ENCODE assay signal across 8 cellular contexts in the genomic region with DNA sequence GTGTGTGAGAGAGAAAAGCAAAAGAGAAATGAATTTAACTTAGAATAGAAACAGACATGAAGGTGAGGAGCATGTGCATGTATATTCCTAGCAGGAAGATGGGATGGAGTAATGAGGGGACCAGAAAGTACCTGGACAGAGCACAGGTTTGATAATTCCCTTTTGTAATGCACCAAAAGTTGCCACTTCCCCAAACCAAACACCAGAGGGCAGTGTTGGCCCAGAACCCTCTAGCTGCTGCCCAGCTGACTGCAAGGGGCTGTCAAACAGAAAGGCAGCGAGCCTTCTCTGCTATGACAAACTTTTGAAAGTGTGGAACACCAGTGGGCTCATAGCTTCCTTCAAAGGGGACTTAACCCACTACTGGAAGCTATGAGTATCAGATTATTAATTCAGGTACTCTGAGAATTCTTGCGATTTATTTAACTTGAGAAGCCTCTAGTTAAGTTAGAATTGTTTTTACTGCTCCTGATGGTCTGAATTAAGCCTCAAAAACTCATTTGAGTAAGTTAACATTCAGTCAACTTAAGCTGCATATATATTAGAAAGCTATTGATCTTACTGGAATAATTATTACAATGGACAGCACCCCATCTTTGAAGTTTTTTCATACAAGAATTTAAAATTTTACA.
DNase-seq lines count a peak whose midpoint lies in the region; ATAC-seq, FAIRE-seq and TF ChIP-seq lines count a peak whose summit lies in the region.

No MANE protein-coding gene starts in this region.

- intact Hi-C loops in kidney (cut with DNase I), result no loop called here

- peak; percentile 97 for ATAC-seq in HG02642 (IDR thresholded peaks at IDR 0.05; ENCODE audit: poor library complexity, unreplicated experiment)

- DNase-seq in SKM-1 treated with dmso at 0.1 percent for 144 hours (lab: John Stamatoyannopoulos, UW; ENCODE audit: unreplicated experiment) (peak; percentile 59), SKM-1 (lab: John Stamatoyannopoulos, UW; ENCODE audit: unreplicated experiment) (no peak), NCI-H1092 treated with DMSO at 0.1 percent for 48 hours (lab: John Stamatoyannopoulos, UW) (peak; percentile 35), WERI-Rb-1 (peak; percentile 65), bronchial epithelial cell (ENCODE audit: low read depth) (peak; percentile 70), kidney (no peak)
- DNase-seq in stimulated activated CD4-positive, alpha-beta T cell treated with anti-CD3 and anti-CD28 coated beads, Interleukin-2, amount 100 ng/mL, for 24 hours, result peak; percentile 61 to 62

- H3K36me3 ChIP-seq in WERI-Rb-1, result no peaks in the 10 kb centered on the region
- no peaks in the 10 kb centered on the region for H3K36me3 ChIP-seq in bronchial epithelial cell (ENCODE audit: control insufficient read depth, insufficient read depth, low read length)
- H3K36me3 ChIP-seq in kidney (ENCODE audit: control insufficient read depth in 1 of 2, insufficient read depth in 2 of 2, low read length in 2 of 2), result no peaks in the 10 kb centered on the region

- H3K27me3 ChIP-seq in WERI-Rb-1 (ENCODE audit: insufficient read depth, low read depth, severe bottlenecking) (no peaks in the 10 kb centered on the region), bronchial epithelial cell (ENCODE audit: control insufficient read depth, insufficient read depth, low read length) (peaks cover 2% of the 10 kb centered on the region)

- TF ChIP-seq CTCF in WERI-Rb-1 (IDR thresholded peaks at IDR 0.05; ENCODE audit: low read depth, low read length), result peak; percentile 88
- TF ChIP-seq CTCF in bronchial epithelial cell (IDR thresholded peaks at IDR 0.05; ENCODE audit: insufficient read depth, low read length, severe bottlenecking), result peak; percentile 90
- TF ChIP-seq CTCF in kidney (IDR thresholded peaks at IDR 0.05; ENCODE audit: borderline replicate concordance, extremely low read depth, insufficient read depth), result peak; percentile 90

- no peak overlapping the region for H3K4me3 ChIP-seq in WERI-Rb-1 (ENCODE audit: low read depth, low read length)
- H3K4me3 ChIP-seq in bronchial epithelial cell (ENCODE audit: low read depth, low read length), result no peak overlapping the region
- H3K4me3 ChIP-seq in kidney (ENCODE audit: low read length in 2 of 2), result no peak overlapping the region

- FAIRE-seq in bronchial epithelial cell (lab: Jason Lieb, UNC) (no peak), kidney (lab: Jason Lieb, UNC) (no peak)

- no peak overlapping the region for H3K27ac ChIP-seq in WERI-Rb-1
- no peak overlapping the region for H3K27ac ChIP-seq in kidney (ENCODE audit: low read depth in 2 of 2, low read length in 2 of 2)

- H3K4me1 ChIP-seq in kidney (ENCODE audit: control insufficient read depth in 1 of 2, insufficient read depth in 1 of 2, low read depth in 1 of 2, low read length in 2 of 2), result no peaks in the 10 kb centered on the region

- H3K9ac ChIP-seq in kidney (ENCODE audit: low read length in 2 of 2), result no peak overlapping the region

- H3K9me3 ChIP-seq in WERI-Rb-1 (ENCODE audit: severe bottlenecking) (no peaks in the 10 kb centered on the region), kidney (ENCODE audit: control insufficient read depth in 1 of 2, low read length in 2 of 2) (no peaks in the 10 kb centered on the region)

Comparison
In these comparisons a context has a peak if more than half of its experiments do, and no peak if none do; other contexts are left out.
1. DNase-seq: peak in SKM-1 treated with dmso at 0.1 percent for 144 hours (single experiment), NCI-H1092 treated with DMSO at 0.1 percent for 48 hours (single experiment), WERI-Rb-1 (single experiment), bronchial epithelial cell (single experiment) and stimulated activated CD4-positive, alpha-beta T cell treated with anti-CD3 and anti-CD28 coated beads, Interleukin-2, amount 100 ng/mL, for 24 hours (2 of 2); none in SKM-1 (single experiment) and kidney (single experiment).
2. Peak in every context shown above with its lines, with median percentiles within 50 percentile points of each other: CTCF ChIP-seq.